20 cellular contexts compared by ENCODE assay signal in genomic region chr13:48476215-48476614, GRCh38. TPM values are rescaled to one million over a fixed set of nuclear protein-coding genes. Genes with fewer than 3 reads are reported as not detected.
A peak's percentile ranks its signal among the peaks of the same experiment; 100 is the strongest.
DNase-seq lines count a peak whose midpoint lies in the region; ATAC-seq, FAIRE-seq and TF ChIP-seq lines count a peak whose summit lies in the region.
"Had no signal": no experiment of that assay in that cellular context is flagged by ENCODE, and none has a peak within 500 bp of the region (broad histone marks: within the 10 kb centered on the region; RNA-seq: fewer than 3 reads in every experiment).

No MANE protein-coding gene starts in this region.

- no peaks in the 10 kb centered on the region for H3K27me3 Mint-ChIP-seq in HFFc6 (ENCODE audit: insufficient read depth)
- H3K27me3 Mint-ChIP-seq: activated naive CD8-positive, alpha-beta T cell; naive thymus-derived CD4-positive, alpha-beta T cell had no signal

- peaks cover 37% of the 10 kb centered on the region for H3K36me3 Mint-ChIP-seq in HFFc6 (ENCODE audit: low read depth)

- peak overlapping the region; percentile 13; the same call in 1 of the 2 replicates for H3K27ac Mint-ChIP-seq in HFFc6
- H3K27ac Mint-ChIP-seq: activated naive CD8-positive, alpha-beta T cell; activated T-helper 1 cell treated with anti-CD3 and anti-CD28 coated beads, Interleukin-12 subunit alpha, Interleukin-12 subunit beta, Interleukin-2, Interleukin-4 antibody, amounts not matched to agents 30 ng/mL and 10 ng/mL and 1 ng/mL, durations not matched to agents 14 hours and 24 hours and 36 hours had no signal

- TF ChIP-seq CTCF in HFFc6 (IDR thresholded peaks at IDR 0.05): no peak

- TF ChIP-seq POLR2A in GM12891 (IDR thresholded peaks at IDR 0.05; ENCODE audit: low read depth, low read length): no peak

- ATAC-seq in esophagus mucosa: no peak
- ATAC-seq: body of pancreas; K562; naive thymus-derived CD4-positive, alpha-beta T cell; stimulated activated naive CD8-positive, alpha-beta T cell treated with anti-CD3 and anti-CD28 coated beads, Interleukin-15, Interleukin-2, amounts not matched to agents 100 U/mL and 50 U/mL, for 24 hours had no signal

- peak; percentile 38 for FAIRE-seq in GM12891 (lab: Jason Lieb, UNC)
- FAIRE-seq: endothelial cell of umbilical vein, K562 had no signal

- no peak for DNase-seq in GM12891 (ENCODE audit: insufficient read length, low spot score)
- DNase-seq in HFFc6: no peak
- DNase-seq in SKM-1 (lab: John Stamatoyannopoulos, UW; ENCODE audit: unreplicated experiment): peak; percentile 28
- DNase-seq in pons (ENCODE audit: low spot score): peak; percentile 63
- DNase-seq in Ammon's horn (ENCODE audit: low spot score): no peak
- DNase-seq in inferior parietal cortex (ENCODE audit: extremely low spot score): no peak
- DNase-seq: activated CD4-positive, CD25-positive, alpha-beta regulatory T cell treated with anti-CD3 and anti-CD28 coated beads, Interleukin-2, amount 50 U/mL, for 72 hours; body of pancreas; cortex of kidney; EL; naive thymus-derived CD4-positive, alpha-beta T cell; NCI-H1092 treated with DMSO at 0.1 percent for 48 hours; NCI-H510A treated with DMSO at 0.1 percent for 48 hours; stimulated activated naive CD8-positive, alpha-beta T cell treated with anti-CD3 and anti-CD28 coated beads, Interleukin-15, Interleukin-2, amounts not matched to agents 100 U/mL and 50 U/mL, for 24 hours; transverse colon had no signal

- H3K4me1 Mint-ChIP-seq in HFFc6 (ENCODE audit: low read depth): peaks cover 33% of the 10 kb centered on the region

- H3K9me3 Mint-ChIP-seq in HFFc6: no peaks in the 10 kb centered on the region
- H3K9me3 Mint-ChIP-seq: activated T-helper 1 cell treated with anti-CD3 and anti-CD28 coated beads, Interleukin-12 subunit alpha, Interleukin-12 subunit beta, Interleukin-2, Interleukin-4 antibody, amounts not matched to agents 30 ng/mL and 10 ng/mL and 1 ng/mL, durations not matched to agents 14 hours and 24 hours and 36 hours; naive thymus-derived CD4-positive, alpha-beta T cell had no signal

- no peak overlapping the region for H3K4me3 Mint-ChIP-seq in HFFc6
- H3K4me3 Mint-ChIP-seq: activated naive CD8-positive, alpha-beta T cell; activated T-helper 1 cell treated with anti-CD3 and anti-CD28 coated beads, Interleukin-12 subunit alpha, Interleukin-12 subunit beta, Interleukin-2, Interleukin-4 antibody, amounts not matched to agents 30 ng/mL and 10 ng/mL and 1 ng/mL, durations not matched to agents 14 hours and 24 hours and 36 hours; naive thymus-derived CD4-positive, alpha-beta T cell had no signal

TF ChIP-seq in GM12891, 5 proteins besides CTCF, POLR2A, EP300 and RAD21:
- TF ChIP-seq TAF1 (IDR thresholded peaks at IDR 0.05; ENCODE audit: low read depth, low read length) (no peak), SPI1 (IDR thresholded peaks at IDR 0.05; ENCODE audit: low read depth, low read length) (peak; percentile 84)

RNA-seq across cellular contexts. Expression of gene RCBTB2, which starts 56.7 kb away (rescaled TPM):
- polyA plus RNA-seq in GM12891 (2012; ENCODE audit: low read depth, missing spikeins): 15.5 TPM
- total RNA-seq in HFFc6 (2021; fragmentation: NEBNext Ultra II Directional; extraction: Animal tissue kit (Norgen Biotek cat#: 25700)): 1 to 10 TPM; 6.6 to 9.3 (median 7.5) TPM
- 10.3 TPM for total RNA-seq in esophagus mucosa

Comparison
In these comparisons a context has a peak if more than half of its experiments do, and no peak if none do; other contexts are left out.
1. DNase-seq: peak in SKM-1 (single experiment) and pons (single experiment); none in GM12891 (single experiment), HFFc6 (single experiment), Ammon's horn (single experiment) and inferior parietal cortex (single experiment).